ENCODE assay signal across 1 cellular context in the genomic region with DNA sequence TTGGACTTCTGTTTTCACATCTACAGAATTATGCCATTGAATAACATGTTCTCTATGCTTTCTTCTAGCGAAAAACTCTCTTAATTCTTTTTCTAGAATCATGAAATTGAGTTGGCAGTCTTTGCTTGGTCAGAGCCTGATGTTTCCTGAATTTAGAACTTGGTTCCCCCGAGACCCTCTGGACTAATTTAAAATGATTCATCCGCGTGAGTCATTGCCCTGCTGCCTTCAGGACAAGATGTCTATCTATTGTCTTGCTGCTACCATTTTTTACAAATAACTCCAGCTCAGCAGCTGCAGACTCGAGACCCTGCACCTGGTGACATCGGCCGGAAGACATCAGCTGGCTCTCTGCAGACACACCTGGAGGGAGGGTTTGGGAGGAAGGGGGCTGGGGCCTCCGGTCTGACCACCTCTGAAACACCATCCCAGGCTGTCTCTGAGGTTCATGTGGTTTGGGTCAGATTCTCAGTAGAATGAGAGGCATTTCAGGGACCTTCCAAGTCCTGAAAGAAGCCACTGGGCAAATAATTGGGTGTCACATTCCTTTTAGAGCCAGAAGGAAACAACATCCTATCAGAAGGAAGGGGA.
TF ChIP-seq lines count a peak whose summit lies in the region.

No MANE protein-coding gene starts in this region.

TF ChIP-seq in K562, 482 proteins besides CTCF, POLR2A, EP300 and RAD21 (continued from another document and continues in another):
- TF ChIP-seq, protein P1, sequence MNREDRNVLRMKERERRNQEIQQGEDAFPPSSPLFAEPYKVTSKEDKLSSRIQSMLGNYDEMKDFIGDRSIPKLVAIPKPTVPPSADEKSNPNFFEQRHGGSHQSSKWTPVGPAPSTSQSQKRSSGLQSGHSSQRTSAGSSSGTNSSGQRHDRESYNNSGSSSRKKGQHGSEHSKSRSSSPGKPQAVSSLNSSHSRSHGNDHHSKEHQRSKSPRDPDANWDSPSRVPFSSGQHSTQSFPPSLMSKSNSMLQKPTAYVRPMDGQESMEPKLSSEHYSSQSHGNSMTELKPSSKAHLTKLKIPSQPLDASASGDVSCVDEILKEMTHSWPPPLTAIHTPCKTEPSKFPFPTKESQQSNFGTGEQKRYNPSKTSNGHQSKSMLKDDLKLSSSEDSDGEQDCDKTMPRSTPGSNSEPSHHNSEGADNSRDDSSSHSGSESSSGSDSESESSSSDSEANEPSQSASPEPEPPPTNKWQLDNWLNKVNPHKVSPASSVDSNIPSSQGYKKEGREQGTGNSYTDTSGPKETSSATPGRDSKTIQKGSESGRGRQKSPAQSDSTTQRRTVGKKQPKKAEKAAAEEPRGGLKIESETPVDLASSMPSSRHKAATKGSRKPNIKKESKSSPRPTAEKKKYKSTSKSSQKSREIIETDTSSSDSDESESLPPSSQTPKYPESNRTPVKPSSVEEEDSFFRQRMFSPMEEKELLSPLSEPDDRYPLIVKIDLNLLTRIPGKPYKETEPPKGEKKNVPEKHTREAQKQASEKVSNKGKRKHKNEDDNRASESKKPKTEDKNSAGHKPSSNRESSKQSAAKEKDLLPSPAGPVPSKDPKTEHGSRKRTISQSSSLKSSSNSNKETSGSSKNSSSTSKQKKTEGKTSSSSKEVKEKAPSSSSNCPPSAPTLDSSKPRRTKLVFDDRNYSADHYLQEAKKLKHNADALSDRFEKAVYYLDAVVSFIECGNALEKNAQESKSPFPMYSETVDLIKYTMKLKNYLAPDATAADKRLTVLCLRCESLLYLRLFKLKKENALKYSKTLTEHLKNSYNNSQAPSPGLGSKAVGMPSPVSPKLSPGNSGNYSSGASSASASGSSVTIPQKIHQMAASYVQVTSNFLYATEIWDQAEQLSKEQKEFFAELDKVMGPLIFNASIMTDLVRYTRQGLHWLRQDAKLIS (CRISPR knock-in tag; IDR thresholded peaks at IDR 0.05), result no peak
- TF ChIP-seq SLC30A9 (CRISPR knock-in tag; IDR thresholded peaks at IDR 0.05) (no peak), CXXC5 (CRISPR knock-in tag; IDR thresholded peaks at IDR 0.05) (0 out of 2 replicates have a peak, but pooled peaks have one; percentile 33), PHB (CRISPR knock-in tag; IDR thresholded peaks at IDR 0.05) (no peak), ZKSCAN8 (CRISPR knock-in tag; IDR thresholded peaks at IDR 0.05) (0 out of 2 replicates have a peak, but pooled peaks have one; percentile 15), XRCC3 (IDR thresholded peaks at IDR 0.05) (no peak), MCM7 (IDR thresholded peaks at IDR 0.05) (no peak), HNRNPUL1 (IDR thresholded peaks at IDR 0.05; ENCODE audit: low read length) (no peak), ZNF121 (CRISPR knock-in tag; conservative IDR thresholded peaks at IDR 0.05) (no peak), RBFOX2 (IDR thresholded peaks at IDR 0.05; ENCODE audit: low read depth, low read length) (no peak; the same call in 1 of the 2 replicates), RHOXF2B (CRISPR knock-in tag; conservative IDR thresholded peaks at IDR 0.05) (no peak), ZNF551 (CRISPR knock-in tag; IDR thresholded peaks at IDR 0.05) (no peak), ETS2 (tag; IDR thresholded peaks at IDR 0.05; ENCODE audit: borderline replicate concordance, poor library complexity, severe bottlenecking) (no peak), ZFP36 (IDR thresholded peaks at IDR 0.05; ENCODE audit: low read depth, low read length, partially characterized antibody) (no peak), SMAD4 (CRISPR knock-in tag; conservative IDR thresholded peaks at IDR 0.05) (peak; percentile 58; the same call in 1 of the 2 replicates), ZNF77 (CRISPR knock-in tag; IDR thresholded peaks at IDR 0.05) (no peak), ESRRB (CRISPR knock-in tag; IDR thresholded peaks at IDR 0.05; ENCODE audit: borderline replicate concordance) (no peak), CREM (IDR thresholded peaks at IDR 0.05; ENCODE audit: low read depth) (peak; percentile 25; the same call in 1 of the 2 replicates), CTBP1 (IDR thresholded peaks at IDR 0.05; ENCODE audit: borderline replicate concordance) (peak; percentile 77), KDM4B (IDR thresholded peaks at IDR 0.05; ENCODE audit: borderline replicate concordance in 2 of 2, low read depth in 1 of 2) (no peak), ZNF644 (tag; IDR thresholded peaks at IDR 0.05; ENCODE audit: low read depth) (no peak; the same call in 1 of the 2 replicates), NR2C2 (CRISPR knock-in tag; IDR thresholded peaks at IDR 0.05) (no peak), NR2C2 (tag; IDR thresholded peaks at IDR 0.05) (no peak; the same call in 1 of the 2 replicates), MECOM (CRISPR knock-in tag; IDR thresholded peaks at IDR 0.05) (0 out of 2 replicates have a peak, but pooled peaks have one; percentile 35), RBM14 (IDR thresholded peaks at IDR 0.05; ENCODE audit: borderline replicate concordance, insufficient read depth, low read depth, low read length) (no peak), ZNF12 (CRISPR knock-in tag; IDR thresholded peaks at IDR 0.05) (no peak), ZNF707 (CRISPR knock-in tag; conservative IDR thresholded peaks at IDR 0.05) (no peak), FOXJ2 (tag; IDR thresholded peaks at IDR 0.05) (no peak), SP1 (CRISPR knock-in tag; IDR thresholded peaks at IDR 0.05) (no peak), RFX5 (IDR thresholded peaks at IDR 0.05; ENCODE audit: low read depth, low read length) (no peak), CHD4 (IDR thresholded peaks at IDR 0.05; ENCODE audit: insufficient read depth, insufficient replicate concordance, low read depth, low read length, poor library complexity, severe bottlenecking) (peak; percentile 25)
- TF ChIP-seq, protein P2, sequence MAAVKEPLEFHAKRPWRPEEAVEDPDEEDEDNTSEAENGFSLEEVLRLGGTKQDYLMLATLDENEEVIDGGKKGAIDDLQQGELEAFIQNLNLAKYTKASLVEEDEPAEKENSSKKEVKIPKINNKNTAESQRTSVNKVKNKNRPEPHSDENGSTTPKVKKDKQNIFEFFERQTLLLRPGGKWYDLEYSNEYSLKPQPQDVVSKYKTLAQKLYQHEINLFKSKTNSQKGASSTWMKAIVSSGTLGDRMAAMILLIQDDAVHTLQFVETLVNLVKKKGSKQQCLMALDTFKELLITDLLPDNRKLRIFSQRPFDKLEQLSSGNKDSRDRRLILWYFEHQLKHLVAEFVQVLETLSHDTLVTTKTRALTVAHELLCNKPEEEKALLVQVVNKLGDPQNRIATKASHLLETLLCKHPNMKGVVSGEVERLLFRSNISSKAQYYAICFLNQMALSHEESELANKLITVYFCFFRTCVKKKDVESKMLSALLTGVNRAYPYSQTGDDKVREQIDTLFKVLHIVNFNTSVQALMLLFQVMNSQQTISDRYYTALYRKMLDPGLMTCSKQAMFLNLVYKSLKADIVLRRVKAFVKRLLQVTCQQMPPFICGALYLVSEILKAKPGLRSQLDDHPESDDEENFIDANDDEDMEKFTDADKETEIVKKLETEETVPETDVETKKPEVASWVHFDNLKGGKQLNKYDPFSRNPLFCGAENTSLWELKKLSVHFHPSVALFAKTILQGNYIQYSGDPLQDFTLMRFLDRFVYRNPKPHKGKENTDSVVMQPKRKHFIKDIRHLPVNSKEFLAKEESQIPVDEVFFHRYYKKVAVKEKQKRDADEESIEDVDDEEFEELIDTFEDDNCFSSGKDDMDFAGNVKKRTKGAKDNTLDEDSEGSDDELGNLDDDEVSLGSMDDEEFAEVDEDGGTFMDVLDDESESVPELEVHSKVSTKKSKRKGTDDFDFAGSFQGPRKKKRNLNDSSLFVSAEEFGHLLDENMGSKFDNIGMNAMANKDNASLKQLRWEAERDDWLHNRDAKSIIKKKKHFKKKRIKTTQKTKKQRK (IDR thresholded peaks at IDR 0.05; ENCODE audit: borderline replicate concordance, low read depth, low read length), result no peak
- TF ChIP-seq, protein P3, sequence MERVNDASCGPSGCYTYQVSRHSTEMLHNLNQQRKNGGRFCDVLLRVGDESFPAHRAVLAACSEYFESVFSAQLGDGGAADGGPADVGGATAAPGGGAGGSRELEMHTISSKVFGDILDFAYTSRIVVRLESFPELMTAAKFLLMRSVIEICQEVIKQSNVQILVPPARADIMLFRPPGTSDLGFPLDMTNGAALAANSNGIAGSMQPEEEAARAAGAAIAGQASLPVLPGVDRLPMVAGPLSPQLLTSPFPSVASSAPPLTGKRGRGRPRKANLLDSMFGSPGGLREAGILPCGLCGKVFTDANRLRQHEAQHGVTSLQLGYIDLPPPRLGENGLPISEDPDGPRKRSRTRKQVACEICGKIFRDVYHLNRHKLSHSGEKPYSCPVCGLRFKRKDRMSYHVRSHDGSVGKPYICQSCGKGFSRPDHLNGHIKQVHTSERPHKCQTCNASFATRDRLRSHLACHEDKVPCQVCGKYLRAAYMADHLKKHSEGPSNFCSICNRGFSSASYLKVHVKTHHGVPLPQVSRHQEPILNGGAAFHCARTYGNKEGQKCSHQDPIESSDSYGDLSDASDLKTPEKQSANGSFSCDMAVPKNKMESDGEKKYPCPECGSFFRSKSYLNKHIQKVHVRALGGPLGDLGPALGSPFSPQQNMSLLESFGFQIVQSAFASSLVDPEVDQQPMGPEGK (CRISPR knock-in tag; IDR thresholded peaks at IDR 0.05; ENCODE audit: borderline replicate concordance), result no peak
- TF ChIP-seq, protein P4, sequence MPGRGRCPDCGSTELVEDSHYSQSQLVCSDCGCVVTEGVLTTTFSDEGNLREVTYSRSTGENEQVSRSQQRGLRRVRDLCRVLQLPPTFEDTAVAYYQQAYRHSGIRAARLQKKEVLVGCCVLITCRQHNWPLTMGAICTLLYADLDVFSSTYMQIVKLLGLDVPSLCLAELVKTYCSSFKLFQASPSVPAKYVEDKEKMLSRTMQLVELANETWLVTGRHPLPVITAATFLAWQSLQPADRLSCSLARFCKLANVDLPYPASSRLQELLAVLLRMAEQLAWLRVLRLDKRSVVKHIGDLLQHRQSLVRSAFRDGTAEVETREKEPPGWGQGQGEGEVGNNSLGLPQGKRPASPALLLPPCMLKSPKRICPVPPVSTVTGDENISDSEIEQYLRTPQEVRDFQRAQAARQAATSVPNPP (IDR thresholded peaks at IDR 0.05; ENCODE audit: borderline replicate concordance, insufficient read depth, insufficient read length), result no peak
- TF ChIP-seq, protein P5, sequence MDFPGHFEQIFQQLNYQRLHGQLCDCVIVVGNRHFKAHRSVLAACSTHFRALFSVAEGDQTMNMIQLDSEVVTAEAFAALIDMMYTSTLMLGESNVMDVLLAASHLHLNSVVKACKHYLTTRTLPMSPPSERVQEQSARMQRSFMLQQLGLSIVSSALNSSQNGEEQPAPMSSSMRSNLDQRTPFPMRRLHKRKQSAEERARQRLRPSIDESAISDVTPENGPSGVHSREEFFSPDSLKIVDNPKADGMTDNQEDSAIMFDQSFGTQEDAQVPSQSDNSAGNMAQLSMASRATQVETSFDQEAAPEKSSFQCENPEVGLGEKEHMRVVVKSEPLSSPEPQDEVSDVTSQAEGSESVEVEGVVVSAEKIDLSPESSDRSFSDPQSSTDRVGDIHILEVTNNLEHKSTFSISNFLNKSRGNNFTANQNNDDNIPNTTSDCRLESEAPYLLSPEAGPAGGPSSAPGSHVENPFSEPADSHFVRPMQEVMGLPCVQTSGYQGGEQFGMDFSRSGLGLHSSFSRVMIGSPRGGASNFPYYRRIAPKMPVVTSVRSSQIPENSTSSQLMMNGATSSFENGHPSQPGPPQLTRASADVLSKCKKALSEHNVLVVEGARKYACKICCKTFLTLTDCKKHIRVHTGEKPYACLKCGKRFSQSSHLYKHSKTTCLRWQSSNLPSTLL (IDR thresholded peaks at IDR 0.05), result no peak
- TF ChIP-seq, protein P6, sequence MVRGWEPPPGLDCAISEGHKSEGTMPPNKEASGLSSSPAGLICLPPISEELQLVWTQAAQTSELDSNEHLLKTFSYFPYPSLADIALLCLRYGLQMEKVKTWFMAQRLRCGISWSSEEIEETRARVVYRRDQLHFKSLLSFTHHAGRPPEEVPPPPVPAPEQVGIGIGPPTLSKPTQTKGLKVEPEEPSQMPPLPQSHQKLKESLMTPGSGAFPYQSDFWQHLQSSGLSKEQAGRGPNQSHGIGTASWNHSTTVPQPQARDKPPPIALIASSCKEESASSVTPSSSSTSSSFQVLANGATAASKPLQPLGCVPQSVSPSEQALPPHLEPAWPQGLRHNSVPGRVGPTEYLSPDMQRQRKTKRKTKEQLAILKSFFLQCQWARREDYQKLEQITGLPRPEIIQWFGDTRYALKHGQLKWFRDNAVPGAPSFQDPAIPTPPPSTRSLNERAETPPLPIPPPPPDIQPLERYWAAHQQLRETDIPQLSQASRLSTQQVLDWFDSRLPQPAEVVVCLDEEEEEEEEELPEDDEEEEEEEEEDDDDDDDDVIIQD (CRISPR knock-in tag; IDR thresholded peaks at IDR 0.05), result no peak
- TF ChIP-seq, protein P7, sequence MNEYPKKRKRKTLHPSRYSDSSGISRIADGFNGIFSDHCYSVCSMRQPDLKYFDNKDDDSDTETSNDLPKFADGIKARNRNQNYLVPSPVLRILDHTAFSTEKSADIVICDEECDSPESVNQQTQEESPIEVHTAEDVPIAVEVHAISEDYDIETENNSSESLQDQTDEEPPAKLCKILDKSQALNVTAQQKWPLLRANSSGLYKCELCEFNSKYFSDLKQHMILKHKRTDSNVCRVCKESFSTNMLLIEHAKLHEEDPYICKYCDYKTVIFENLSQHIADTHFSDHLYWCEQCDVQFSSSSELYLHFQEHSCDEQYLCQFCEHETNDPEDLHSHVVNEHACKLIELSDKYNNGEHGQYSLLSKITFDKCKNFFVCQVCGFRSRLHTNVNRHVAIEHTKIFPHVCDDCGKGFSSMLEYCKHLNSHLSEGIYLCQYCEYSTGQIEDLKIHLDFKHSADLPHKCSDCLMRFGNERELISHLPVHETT (CRISPR knock-in tag; conservative IDR thresholded peaks at IDR 0.05 in 1 of 2, IDR thresholded peaks at IDR 0.05 in 1 of 2), result peak in 1 of 2 experiments; percentile 44; a peak in 1 of 4 replicates
- TF ChIP-seq, protein P8, sequence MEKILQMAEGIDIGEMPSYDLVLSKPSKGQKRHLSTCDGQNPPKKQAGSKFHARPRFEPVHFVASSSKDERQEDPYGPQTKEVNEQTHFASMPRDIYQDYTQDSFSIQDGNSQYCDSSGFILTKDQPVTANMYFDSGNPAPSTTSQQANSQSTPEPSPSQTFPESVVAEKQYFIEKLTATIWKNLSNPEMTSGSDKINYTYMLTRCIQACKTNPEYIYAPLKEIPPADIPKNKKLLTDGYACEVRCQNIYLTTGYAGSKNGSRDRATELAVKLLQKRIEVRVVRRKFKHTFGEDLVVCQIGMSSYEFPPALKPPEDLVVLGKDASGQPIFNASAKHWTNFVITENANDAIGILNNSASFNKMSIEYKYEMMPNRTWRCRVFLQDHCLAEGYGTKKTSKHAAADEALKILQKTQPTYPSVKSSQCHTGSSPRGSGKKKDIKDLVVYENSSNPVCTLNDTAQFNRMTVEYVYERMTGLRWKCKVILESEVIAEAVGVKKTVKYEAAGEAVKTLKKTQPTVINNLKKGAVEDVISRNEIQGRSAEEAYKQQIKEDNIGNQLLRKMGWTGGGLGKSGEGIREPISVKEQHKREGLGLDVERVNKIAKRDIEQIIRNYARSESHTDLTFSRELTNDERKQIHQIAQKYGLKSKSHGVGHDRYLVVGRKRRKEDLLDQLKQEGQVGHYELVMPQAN (IDR thresholded peaks at IDR 0.05; ENCODE audit: borderline replicate concordance), result no peak
- TF ChIP-seq, protein P9, sequence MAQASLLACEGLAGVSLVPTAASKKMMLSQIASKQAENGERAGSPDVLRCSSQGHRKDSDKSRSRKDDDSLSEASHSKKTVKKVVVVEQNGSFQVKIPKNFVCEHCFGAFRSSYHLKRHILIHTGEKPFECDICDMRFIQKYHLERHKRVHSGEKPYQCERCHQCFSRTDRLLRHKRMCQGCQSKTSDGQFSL (CRISPR knock-in tag; IDR thresholded peaks at IDR 0.05), result no peak
- TF ChIP-seq, protein P9 (tag; IDR thresholded peaks at IDR 0.05), result no peak
